In genomic region chr14:68032154-68032553, GRCh38 we compare ENCODE assay signal across 30 cellular contexts.
"Had no signal": no experiment of that assay in that cellular context is flagged by ENCODE, and none has a peak within 500 bp of the region (broad histone marks: within the 10 kb centered on the region; RNA-seq: fewer than 3 reads in every experiment).

No MANE protein-coding gene starts in this region.

- DNase-seq: activated CD4-positive, alpha-beta memory T cell treated with anti-CD3 and anti-CD28 coated beads for 36 hours; activated CD4-positive, alpha-beta T cell treated with anti-CD3 and anti-CD28 coated beads for 36 hours; activated CD4-positive, alpha-beta T cell treated with anti-CD3 and anti-CD28 coated beads, Interleukin-2, amount 10 ng/mL, durations not matched to agents 24 days and 14 days; activated CD4-positive, CD25-positive, alpha-beta regulatory T cell; activated CD4-positive, CD25-positive, alpha-beta regulatory T cell treated with anti-CD3 and anti-CD28 coated beads, Interleukin-2, amount 50 U/mL, for 72 hours; activated CD8-positive, alpha-beta memory T cell treated with anti-CD3 and anti-CD28 coated beads, Interleukin-2, amount 10 ng/mL, durations not matched to agents 7 days and 5 days; activated CD8-positive, alpha-beta memory T cell treated with anti-CD3 and anti-CD28 coated beads, Interleukin-2, amount 50 U/mL, for 4 hours; activated CD8-positive, alpha-beta T cell treated with anti-CD3 and anti-CD28 coated beads, Interleukin-2, amount 10 ng/mL, durations not matched to agents 7 days and 5 days; activated effector memory CD4-positive, alpha-beta T cell treated with anti-CD3 and anti-CD28 coated beads, Interleukin-2, amount 50 U/mL, for 16 hours; activated naive CD4-positive, alpha-beta T cell treated with anti-CD3 and anti-CD28 coated beads for 36 hours; activated naive CD8-positive, alpha-beta T cell treated with anti-CD3 and anti-CD28 coated beads for 36 hours; activated naive CD8-positive, alpha-beta T cell treated with anti-CD3 and anti-CD28 coated beads, Interleukin-2, amount 50 U/mL, for 24 hours; activated T-cell treated with anti-CD3 and anti-CD28 coated beads, Interleukin-2, amount 50 U/mL, for 1 hour; activated T-cell treated with anti-CD3 and anti-CD28 coated beads, Interleukin-2, amount 50 U/mL, for 48 hours; adrenal gland; amygdala; aorta; central memory CD4-positive, alpha-beta T cell; cerebellar nuclear complex; colonic mucosa; dorsolateral prefrontal cortex; effector memory CD4-positive, alpha-beta T cell; endodermal cell; erythroblast; foreskin melanocyte; T-helper 2 cell had no signal

- H3K4me1 ChIP-seq: adrenal gland, breast epithelium, colonic mucosa had no signal

- H3K36me3 ChIP-seq: adrenal gland, breast epithelium, cardiac muscle cell, colonic mucosa, esophagus muscularis mucosa, gastroesophageal sphincter had no signal

- H3K4me3 ChIP-seq: adrenal gland, breast epithelium, cardiac muscle cell, colonic mucosa, dorsolateral prefrontal cortex, esophagus muscularis mucosa, gastroesophageal sphincter had no signal

- H3K27me3 ChIP-seq: adrenal gland, breast epithelium, cardiac muscle cell, colonic mucosa, dorsolateral prefrontal cortex, esophagus muscularis mucosa, gastroesophageal sphincter had no signal

- ATAC-seq: activated CD4-positive, alpha-beta T cell treated with anti-CD3 and anti-CD28 coated beads for 36 hours; activated CD8-positive, alpha-beta memory T cell treated with anti-CD3 and anti-CD28 coated beads, Interleukin-2, amount 10 ng/mL, durations not matched to agents 7 days and 5 days; activated CD8-positive, alpha-beta T cell treated with anti-CD3 and anti-CD28 coated beads, Interleukin-2, amount 10 ng/mL, durations not matched to agents 7 days and 5 days; activated naive CD8-positive, alpha-beta T cell treated with anti-CD3 and anti-CD28 coated beads, Interleukin-2, amount 50 U/mL, for 24 hours; gastroesophageal sphincter had no signal

- H3K27ac ChIP-seq: adrenal gland, breast epithelium, cardiac muscle cell, colonic mucosa, dorsolateral prefrontal cortex, esophagus muscularis mucosa had no signal

- H3K9me3 ChIP-seq: adrenal gland, breast epithelium, colonic mucosa had no signal
